In genomic region chr9:137774775-137775386, GRCh38 we compare ENCODE assay signal across 16 cellular contexts.
DNase-seq lines count a peak whose midpoint lies in the region; FAIRE-seq and TF ChIP-seq lines count a peak whose summit lies in the region.
"Had no signal": no experiment of that assay in that cellular context is flagged by ENCODE, and none has a peak within 500 bp of the region (broad histone marks: within the 10 kb centered on the region; RNA-seq: fewer than 3 reads in every experiment).

No MANE protein-coding gene starts in this region.

- DNase-seq in NCI-H1417 (lab: John Stamatoyannopoulos, UW) (peak in 2 of 3 experiments; percentile 24 to 69), NCI-H1417 treated with DMSO at 0.1 percent for 48 hours (lab: John Stamatoyannopoulos, UW) (no peak), NCI-H510A (lab: John Stamatoyannopoulos, UW) (peak; percentile 79), kidney (peak; percentile 62), sigmoid colon (peak; percentile 52), frontal cortex (ENCODE audit: low spot score in 2 of 2) (no peak)
- DNase-seq in stimulated activated CD4-positive, alpha-beta T cell treated with anti-CD3 and anti-CD28 coated beads, Interleukin-2, amount 100 ng/mL, for 24 hours, result no peak
- DNase-seq: 8988T; AML-193; CD8-positive, alpha-beta memory T cell; DMS79; GM23248 had no signal

- no peak for FAIRE-seq in kidney (lab: Jason Lieb, UNC)
- no peak for FAIRE-seq in frontal cortex (lab: Jason Lieb, UNC)
- FAIRE-seq: GM12878, GM18507, H54 had no signal

- no peaks in the 10 kb centered on the region for H3K27me3 ChIP-seq in sigmoid colon
- H3K27me3 ChIP-seq: BLaER1 had no signal

- no peak overlapping the region for H3K9ac ChIP-seq in kidney (ENCODE audit: low read length in 2 of 2)
- H3K9ac ChIP-seq: BLaER1, GM23248 had no signal

- H3K27ac ChIP-seq in kidney (ENCODE audit: low read depth in 2 of 2, low read length in 2 of 2) (no peak overlapping the region), sigmoid colon (no peak overlapping the region)
- H3K27ac ChIP-seq: BLaER1, GM23248 had no signal

- WGBS in sigmoid colon, 2 donors, result 95 to 96% methylated on average over 24 of the region's 24 CpGs

- intact Hi-C loops in kidney (cut with DNase I), result no loop called here
- intact Hi-C loops in sigmoid colon (cut with DNase I), result no loop called here

- TF ChIP-seq CTCF in kidney (IDR thresholded peaks at IDR 0.05; ENCODE audit: borderline replicate concordance, extremely low read depth, insufficient read depth) (no peak), sigmoid colon (IDR thresholded peaks at IDR 0.05) (no peak)

- H3K9me3 ChIP-seq in kidney (ENCODE audit: control insufficient read depth in 1 of 2, low read length in 2 of 2), result no peaks in the 10 kb centered on the region
- H3K9me3 ChIP-seq in sigmoid colon, result no peaks in the 10 kb centered on the region

- H3K4me1 ChIP-seq in kidney (ENCODE audit: control insufficient read depth in 1 of 2, insufficient read depth in 1 of 2, low read depth in 1 of 2, low read length in 2 of 2), result peaks cover 0 to 2% of the 10 kb centered on the region in 2 donors
- no peaks in the 10 kb centered on the region for H3K4me1 ChIP-seq in sigmoid colon
- H3K4me1 ChIP-seq: BLaER1 had no signal

- H3K36me3 ChIP-seq in kidney (ENCODE audit: control insufficient read depth in 1 of 2, insufficient read depth in 2 of 2, low read length in 2 of 2) (peaks cover 33 to 45% of the 10 kb centered on the region in 2 donors), sigmoid colon (peaks cover 12 to 96% (median 54%) of the 10 kb centered on the region in 4 donors)

- no peak for TF ChIP-seq POLR2A in sigmoid colon (IDR thresholded peaks at IDR 0.05)

- H3K4me3 ChIP-seq in kidney (ENCODE audit: low read length in 2 of 2) (no peak overlapping the region), sigmoid colon (no peak overlapping the region)
- H3K4me3 ChIP-seq: BLaER1, GM12878, GM23248 had no signal

- TF ChIP-seq EP300 in sigmoid colon (IDR thresholded peaks at IDR 0.05), result no peak

Comparison
In these comparisons a context has a peak if more than half of its experiments do, and no peak if none do; other contexts are left out.
1. DNase-seq: peak in NCI-H1417 (2 of 3), NCI-H510A (single experiment), kidney (single experiment) and sigmoid colon (single experiment); none in NCI-H1417 treated with DMSO at 0.1 percent for 48 hours (single experiment), frontal cortex (0 of 2) and stimulated activated CD4-positive, alpha-beta T cell treated with anti-CD3 and anti-CD28 coated beads, Interleukin-2, amount 100 ng/mL, for 24 hours (0 of 2).